ENCODE assay signal across 5 cellular contexts in the genomic region with DNA sequence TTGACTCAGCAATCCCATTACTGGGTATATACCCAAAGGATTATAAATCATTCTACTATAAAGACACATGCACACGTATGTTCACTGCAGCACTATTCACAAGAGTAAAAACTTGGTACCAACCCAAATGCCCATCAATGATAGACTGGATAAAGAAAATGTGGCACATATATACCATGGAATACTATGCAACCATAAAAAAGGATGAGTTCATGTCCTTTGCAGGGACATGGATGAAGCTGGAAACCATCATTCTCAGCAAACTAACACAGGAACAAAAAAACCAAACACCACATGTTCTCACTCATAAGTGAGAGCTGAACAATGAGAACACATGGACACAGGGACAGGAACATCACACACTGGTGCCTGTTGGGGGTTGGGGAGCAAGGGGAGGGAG. TPM values are rescaled to one million over a fixed set of nuclear protein-coding genes. Genes with fewer than 3 reads are reported as not detected.
A peak's percentile ranks its signal among the peaks of the same experiment; 100 is the strongest.
DNase-seq lines count a peak whose midpoint lies in the region; FAIRE-seq and TF ChIP-seq lines count a peak whose summit lies in the region.
"Not testable (repeated sequence)": the region's sequence is repeated elsewhere in the genome, so short reads cannot be mapped to it uniquely, and the experiment has no call there.

No MANE protein-coding gene starts in this region.

- CTCF ChIA-PET in HEK293 (lab: Yijun Ruan, JAX), result not testable (repeated sequence)

- H3K27ac Mint-ChIP-seq in astrocyte (ENCODE audit: unreplicated experiment), result not testable (repeated sequence)
- peak overlapping the region; percentile 27 for H3K27ac Mint-ChIP-seq in neural crest cell (ENCODE audit: unreplicated experiment)

- not testable (repeated sequence) for H3K36me3 ChIP-seq in HEK293 (ENCODE audit: control insufficient read depth in 2 of 2, insufficient read depth in 1 of 2, low read length in 2 of 2); astrocyte (ENCODE audit: insufficient read depth, low read length)

- H3K9me3 Mint-ChIP-seq in astrocyte (ENCODE audit: unreplicated experiment); neural crest cell: not testable (repeated sequence)

- not testable (repeated sequence) for DNase-seq in astrocyte (ENCODE audit: low read depth); neural crest cell (ENCODE audit: low read depth, low spot score)

- not testable (repeated sequence) for H3K4me2 ChIP-seq in astrocyte (ENCODE audit: low read length)

- not testable (repeated sequence) for H2AFZ ChIP-seq in astrocyte (ENCODE audit: low read depth, low read length)

- H3K4me3 ChIP-seq in HEK293 (ENCODE audit: low read depth, low read length); astrocyte (ENCODE audit: insufficient read depth, low read depth, low read length): not testable (repeated sequence)

- not testable (repeated sequence) for H3K27me3 Mint-ChIP-seq in astrocyte (ENCODE audit: low read depth, unreplicated experiment); neural crest cell (ENCODE audit: low read depth)

- not testable (repeated sequence) for H3K9ac ChIP-seq in astrocyte (ENCODE audit: low read length)

- H3K4me1 ChIP-seq in HEK293 (ENCODE audit: control insufficient read depth, insufficient read depth, low read length); astrocyte (ENCODE audit: insufficient read depth, low read length): not testable (repeated sequence)

- not testable (repeated sequence) for H3K27me3 ChIP-seq in astrocyte (ENCODE audit: insufficient read depth, low read length)

- POLR2A ChIA-PET in HEK293 (lab: Yijun Ruan, JAX), result not testable (repeated sequence)

- not testable (repeated sequence) for TF ChIP-seq CTCF in 22Rv1 (IDR thresholded peaks at IDR 0.05); HEK293 (tag by site-specific recombination; IDR thresholded peaks at IDR 0.05); VCaP (conservative IDR thresholded peaks at IDR 0.05); astrocyte (IDR thresholded peaks at IDR 0.05; ENCODE audit: insufficient read depth, low read depth, low read length); neural crest cell (conservative IDR thresholded peaks at IDR 0.05)

- H3K4me1 Mint-ChIP-seq in astrocyte (ENCODE audit: low read depth, unreplicated experiment); neural crest cell: not testable (repeated sequence)

- FAIRE-seq in astrocyte (lab: Jason Lieb, UNC), result peak; percentile 43

- H3K9me3 ChIP-seq in HEK293 (ENCODE audit: control insufficient read depth, insufficient read depth, low read depth, low read length); astrocyte (ENCODE audit: insufficient read depth, low read depth, low read length): not testable (repeated sequence)

- H3K27ac ChIP-seq in 22Rv1 (peak overlapping the region; percentile 83), VCaP (peak overlapping the region; percentile 72; the same call in 1 of the 2 replicates)
- not testable (repeated sequence) for H3K27ac ChIP-seq in HEK293 (ENCODE audit: extremely low read depth, low read depth, low read length); astrocyte (ENCODE audit: low read depth, low read length)

- H3K36me3 Mint-ChIP-seq in astrocyte (ENCODE audit: low read depth, unreplicated experiment); neural crest cell (ENCODE audit: low read depth): not testable (repeated sequence)

- H4K20me1 ChIP-seq in astrocyte (ENCODE audit: insufficient read depth, low read length), result peaks cover 39% of the 10 kb centered on the region

- peaks cover 98% of the 10 kb centered on the region for H3K79me2 ChIP-seq in astrocyte (ENCODE audit: insufficient read depth, low read length)

- not testable (repeated sequence) for H3K4me3 Mint-ChIP-seq in astrocyte (ENCODE audit: unreplicated experiment); neural crest cell

TF ChIP-seq in HEK293, 187 proteins besides CTCF, POLR2A, EP300 and RAD21:
- TF ChIP-seq, protein P1, sequence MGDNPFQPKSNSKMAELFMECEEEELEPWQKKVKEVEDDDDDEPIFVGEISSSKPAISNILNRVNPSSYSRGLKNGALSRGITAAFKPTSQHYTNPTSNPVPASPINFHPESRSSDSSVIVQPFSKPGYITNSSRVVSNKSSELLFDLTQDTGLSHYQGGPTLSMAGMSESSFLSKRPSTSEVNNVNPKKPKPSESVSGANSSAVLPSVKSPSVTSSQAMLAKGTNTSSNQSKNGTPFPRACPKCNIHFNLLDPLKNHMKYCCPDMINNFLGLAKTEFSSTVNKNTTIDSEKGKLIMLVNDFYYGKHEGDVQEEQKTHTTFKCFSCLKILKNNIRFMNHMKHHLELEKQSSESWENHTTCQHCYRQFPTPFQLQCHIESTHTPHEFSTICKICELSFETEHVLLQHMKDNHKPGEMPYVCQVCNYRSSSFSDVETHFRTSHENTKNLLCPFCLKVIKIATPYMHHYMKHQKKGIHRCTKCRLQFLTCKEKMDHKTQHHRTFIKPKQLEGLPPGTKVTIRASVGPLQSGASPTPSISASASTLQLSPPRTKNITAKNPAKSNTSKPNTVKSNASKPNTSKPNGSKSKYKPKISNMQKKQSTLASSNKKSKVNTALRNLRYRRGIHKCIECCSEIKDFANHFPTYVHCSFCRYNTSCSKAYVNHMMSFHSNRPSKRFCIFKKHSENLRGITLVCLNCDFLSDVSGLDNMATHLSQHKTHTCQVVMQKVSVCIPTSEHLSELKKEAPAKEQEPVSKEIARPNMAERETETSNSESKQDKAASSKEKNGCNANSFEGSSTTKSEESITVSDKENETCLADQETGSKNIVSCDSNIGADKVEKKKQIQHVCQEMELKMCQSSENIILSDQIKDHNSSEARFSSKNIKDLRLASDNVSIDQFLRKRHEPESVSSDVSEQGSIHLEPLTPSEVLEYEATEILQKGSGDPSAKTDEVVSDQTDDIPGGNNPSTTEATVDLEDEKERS (tag by site-specific recombination; IDR thresholded peaks at IDR 0.05), result peak; percentile 87; the same call in 1 of the 2 replicates
- TF ChIP-seq, protein P2, sequence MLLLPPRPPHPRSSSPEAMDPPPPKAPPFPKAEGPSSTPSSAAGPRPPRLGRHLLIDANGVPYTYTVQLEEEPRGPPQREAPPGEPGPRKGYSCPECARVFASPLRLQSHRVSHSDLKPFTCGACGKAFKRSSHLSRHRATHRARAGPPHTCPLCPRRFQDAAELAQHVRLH (tag by site-specific recombination; IDR thresholded peaks at IDR 0.05), result 0 out of 2 replicates have a peak, but pooled peaks have one; percentile 62
- peak; percentile 99 for TF ChIP-seq ZNF146 (tag by site-specific recombination; IDR thresholded peaks at IDR 0.05)

RNA-seq across cellular contexts. Expression of gene THOC2, which starts 10.7 kb away (rescaled TPM):
- total RNA-seq in astrocyte, result 64.8 and 68.6 TPM in 2 replicates
- total RNA-seq in neural crest cell, result 91.1 and 96.2 TPM in 2 replicates
